8 cellular contexts compared by ENCODE assay signal in genomic region chr11:2990617-2991476, GRCh38. TPM values are rescaled to one million over a fixed set of nuclear protein-coding genes. Genes with fewer than 3 reads are reported as not detected.
DNase-seq lines count a peak whose midpoint lies in the region; ATAC-seq and TF ChIP-seq lines count a peak whose summit lies in the region.

No MANE protein-coding gene starts in this region.

- H2AFZ ChIP-seq in mammary epithelial cell (ENCODE audit: low read depth, low read length) = peak overlapping the region; percentile 81

- H3K36me3 ChIP-seq in mammary epithelial cell (ENCODE audit: insufficient read depth, low read length) (no peaks in the 10 kb centered on the region), lower lobe of right lung (no peaks in the 10 kb centered on the region), stomach (no peaks in the 10 kb centered on the region)

- peaks cover 24% of the 10 kb centered on the region for H3K4me1 ChIP-seq in mammary epithelial cell (ENCODE audit: insufficient read depth, low read length)
- H3K4me1 ChIP-seq in lower lobe of right lung = peaks cover 45% of the 10 kb centered on the region
- peaks cover 38 to 64% (median 57%) of the 10 kb centered on the region in 4 donors for H3K4me1 ChIP-seq in stomach

- 2% methylated on average over 17 of the region's 17 CpGs for WGBS in mammary epithelial cell (ENCODE audit: low coverage, missing lambda C conversion rate)
- 2 to 4% (median 2%) methylated on average over 17 of the region's 17 CpGs for WGBS in stomach, 5 donors

- H3K79me2 ChIP-seq in mammary epithelial cell (ENCODE audit: insufficient read depth, low read length) = peaks cover 60% of the 10 kb centered on the region

- in situ Hi-C loops in mammary epithelial cell (cut with MboI; ENCODE audit: low sequenced_read_pairs in 2 of 2) = no loop called here

- dilution Hi-C loops in mammary epithelial cell (cut with HindIII; ENCODE audit: low sequenced_read_pairs) = no loop called here

- H3K27me3 ChIP-seq in mammary epithelial cell (ENCODE audit: insufficient read depth, low read length) = no peaks in the 10 kb centered on the region
- H3K27me3 ChIP-seq in lower lobe of right lung (ENCODE audit: low read depth) = no peaks in the 10 kb centered on the region
- no peaks in the 10 kb centered on the region for H3K27me3 ChIP-seq in stomach

- H3K9ac ChIP-seq in mammary epithelial cell (ENCODE audit: insufficient read depth, low read length) = peak overlapping the region; percentile 82

- no peaks in the 10 kb centered on the region for H4K20me1 ChIP-seq in mammary epithelial cell (ENCODE audit: insufficient read depth, low read length)

- no peak for ATAC-seq in lower lobe of right lung

- no peak for TF ChIP-seq POLR2A in stomach (IDR thresholded peaks at IDR 0.05)

- H3K4me3 ChIP-seq in mammary epithelial cell (replicated peaks in 1 of 3; ENCODE audit: insufficient read depth in 1 of 3, low read depth in 2 of 3, low read length in 3 of 3) (peak overlapping the region; percentile 67 to 80 (median 80)), lower lobe of right lung (peak overlapping the region; percentile 89), stomach (peak overlapping the region; percentile 69 to 96 (median 90))

- intact Hi-C loops in mammary epithelial cell (cut with micrococcal nuclease) = loop anchor here (2.0 to 5.0 kb wide), 2 partner anchors 32 to 66 kb away; partner anchors contain the start of gene CARS1
- intact Hi-C loops in lower lobe of right lung (cut with DNase I) = no loop called here
- intact Hi-C loops in stomach (cut with DNase I; ENCODE audit: low total_unique reads) = no loop called here

- H3K9me3 ChIP-seq in mammary epithelial cell (replicated peaks; ENCODE audit: insufficient read depth, low read length) (no peaks in the 10 kb centered on the region), lower lobe of right lung (no peaks in the 10 kb centered on the region), stomach (no peaks in the 10 kb centered on the region)

- DNase-seq in DMS 273 (lab: John Stamatoyannopoulos, UW; ENCODE audit: unreplicated experiment) (peak; percentile 33), DMS 273 treated with DMSO at 0.1 percent for 48 hours (lab: John Stamatoyannopoulos, UW) (no peak), RPMI8226 (peak; percentile 33), mammary epithelial cell (peak; percentile 59), lower lobe of right lung (no peak), stomach (no peak), hippocampal formation (lab: John Stamatoyannopoulos, UW) (no peak), NCI-H226 (no peak)

- TF ChIP-seq EP300 in stomach (IDR thresholded peaks at IDR 0.05) = no peak

- H3K4me2 ChIP-seq in mammary epithelial cell (ENCODE audit: insufficient read depth, low read depth, low read length) = peak overlapping the region; percentile 96

- TSS peak; percentile 72 for BruUV-seq in mammary epithelial cell (replicated peaks; lab: Mats Ljungman, UMichigan)

- peak overlapping the region; percentile 86 for H3K27ac ChIP-seq in mammary epithelial cell (ENCODE audit: insufficient read depth, low read depth, low read length)
- H3K27ac ChIP-seq in lower lobe of right lung = peak overlapping the region; percentile 91
- H3K27ac ChIP-seq in stomach = peak overlapping the region; percentile 95 to 99 (median 96)

- TF ChIP-seq CTCF in mammary epithelial cell (conservative IDR thresholded peaks at IDR 0.05 in 1 of 2, IDR thresholded peaks at IDR 0.05 in 1 of 2; ENCODE audit: extremely low read depth in 1 of 2, insufficient read depth in 1 of 2, low read depth in 1 of 2, low read length in 2 of 2) (no peak), lower lobe of right lung (IDR thresholded peaks at IDR 0.05) (no peak), stomach (IDR thresholded peaks at IDR 0.05) (no peak)

- CTCF ChIA-PET in mammary epithelial cell (lab: Charles Lee; ENCODE audit: low non-redundant PET) = interaction anchor here (1.0 kb wide), 1 partner anchor 31 kb away, joined by 5 read pairs; no protein-coding TSS in a partner anchor

RNA-seq across cellular contexts. Expression of gene NAP1L4, which starts 1.3 kb away (rescaled TPM):
- total RNA-seq in mammary epithelial cell (100 to 1,000 TPM in 1 of 2 donors, 10 to 100 TPM in 1; 89.2 to 153 TPM), lower lobe of right lung (96.8 TPM), stomach (100 to 1,000 TPM in 4 of 5 donors, 10 to 100 TPM in 1; 80.5 to 438 (median 181) TPM)
- polyA plus RNA-seq in mammary epithelial cell (106 TPM), stomach (10 to 100 TPM; 61.3 to 82.7 (median 77.5) TPM)
- 90.9 TPM for polyA minus RNA-seq in mammary epithelial cell

Comparison
In these comparisons a context has a peak if more than half of its experiments do, and no peak if none do; other contexts are left out.
1. DNase-seq: peak in DMS 273 (single experiment), RPMI8226 (single experiment) and mammary epithelial cell (single experiment); none in DMS 273 treated with DMSO at 0.1 percent for 48 hours (single experiment), lower lobe of right lung (single experiment), stomach (single experiment), hippocampal formation (0 of 2) and NCI-H226 (single experiment).
2. Peak in every context shown above with its lines, with median percentiles within 50 percentile points of each other: H3K27ac ChIP-seq and H3K4me3 ChIP-seq.